Comparison of ENCODE assay signal across 21 cellular contexts in genomic region chr2:210762604-210763588, GRCh38.
"Had no signal": no experiment of that assay in that cellular context is flagged by ENCODE, and none has a peak within 500 bp of the region (broad histone marks: within the 10 kb centered on the region; RNA-seq: fewer than 3 reads in every experiment).

No MANE protein-coding gene starts in this region.

- H3K27me3 Mint-ChIP-seq: activated B cell treated with CpG ODN at 0.5 μM for 24 hours; activated CD4-positive, alpha-beta memory T cell treated with anti-CD3 and anti-CD28 coated beads for 36 hours; activated naive CD8-positive, alpha-beta T cell treated with anti-CD3 and anti-CD28 coated beads, Interleukin-2, amount 10 ng/mL, durations not matched to agents 7 days and 5 days; dendritic cell treated with granulocyte-macrophage colony-stimulating factor and Interleukin-4, amounts not matched to agents 40 ng/mL and 50 ng/mL, for 4 days; stimulated activated naive B cell treated with anti-CD40 and anti-IgM and Interleukin-4, amounts not matched to agents 10 μg/mL and 1 μg/mL and 100 μg/mL, for 72 hours had no signal

- DNase-seq: activated B cell treated with CpG ODN at 0.5 μM for 24 hours; activated CD4-positive, alpha-beta memory T cell treated with anti-CD3 and anti-CD28 coated beads for 36 hours; activated CD4-positive, alpha-beta T cell treated with anti-CD3 and anti-CD28 coated beads for 4 hours; activated naive CD4-positive, alpha-beta T cell; activated naive CD8-positive, alpha-beta T cell treated with anti-CD3 and anti-CD28 coated beads, Interleukin-2, amount 10 ng/mL, durations not matched to agents 7 days and 5 days; activated T-cell treated with anti-CD3 and anti-CD28 coated beads for 4 hours; amygdala; effector memory CD4-positive, alpha-beta T cell; esophagus squamous epithelium; left cardiac atrium; natural killer cell; nucleus accumbens; sigmoid colon; stimulated activated CD4-positive, alpha-beta T cell treated with anti-CD3 and anti-CD28 coated beads, Interleukin-4, amount 100 ng/mL, for 24 hours; stimulated activated naive B cell treated with anti-CD40 and anti-IgM and Interleukin-4, amounts not matched to agents 10 μg/mL and 1 μg/mL and 100 μg/mL, for 72 hours; substantia nigra; transverse colon; uterus had no signal

- H3K27ac Mint-ChIP-seq: activated B cell treated with CpG ODN at 0.5 μM for 24 hours; activated CD4-positive, alpha-beta memory T cell treated with anti-CD3 and anti-CD28 coated beads for 36 hours; activated naive CD8-positive, alpha-beta T cell treated with anti-CD3 and anti-CD28 coated beads, Interleukin-2, amount 10 ng/mL, durations not matched to agents 7 days and 5 days; activated T-helper 1 cell treated with anti-CD3 and anti-CD28 coated beads, Interleukin-12 subunit alpha, Interleukin-12 subunit beta, Interleukin-2, Interleukin-4 antibody, amounts not matched to agents 30 ng/mL and 10 ng/mL and 1 ng/mL, durations not matched to agents 14 hours and 24 hours and 36 hours; dendritic cell treated with granulocyte-macrophage colony-stimulating factor and Interleukin-4, amounts not matched to agents 40 ng/mL and 50 ng/mL, for 4 days; natural killer cell; stimulated activated naive B cell treated with anti-CD40 and anti-IgM and Interleukin-4, amounts not matched to agents 10 μg/mL and 1 μg/mL and 100 μg/mL, for 72 hours had no signal

- H3K27me3 ChIP-seq: cardiac muscle cell, esophagus squamous epithelium, sigmoid colon, transverse colon, uterus had no signal

- H3K9me3 Mint-ChIP-seq: activated B cell treated with CpG ODN at 0.5 μM for 24 hours; activated CD4-positive, alpha-beta memory T cell treated with anti-CD3 and anti-CD28 coated beads for 36 hours; activated naive CD8-positive, alpha-beta T cell treated with anti-CD3 and anti-CD28 coated beads, Interleukin-2, amount 10 ng/mL, durations not matched to agents 7 days and 5 days; activated T-helper 1 cell treated with anti-CD3 and anti-CD28 coated beads, Interleukin-12 subunit alpha, Interleukin-12 subunit beta, Interleukin-2, Interleukin-4 antibody, amounts not matched to agents 30 ng/mL and 10 ng/mL and 1 ng/mL, durations not matched to agents 14 hours and 24 hours and 36 hours; stimulated activated naive B cell treated with anti-CD40 and anti-IgM and Interleukin-4, amounts not matched to agents 10 μg/mL and 1 μg/mL and 100 μg/mL, for 72 hours had no signal

- H3K4me3 ChIP-seq: cardiac muscle cell, esophagus squamous epithelium, sigmoid colon, transverse colon, uterus had no signal

- H3K36me3 Mint-ChIP-seq: activated CD4-positive, alpha-beta memory T cell treated with anti-CD3 and anti-CD28 coated beads for 36 hours; activated naive CD8-positive, alpha-beta T cell treated with anti-CD3 and anti-CD28 coated beads, Interleukin-2, amount 10 ng/mL, durations not matched to agents 7 days and 5 days; natural killer cell; stimulated activated naive B cell treated with anti-CD40 and anti-IgM and Interleukin-4, amounts not matched to agents 10 μg/mL and 1 μg/mL and 100 μg/mL, for 72 hours had no signal

- H3K27ac ChIP-seq: cardiac muscle cell, esophagus squamous epithelium, sigmoid colon, transverse colon, uterus had no signal

- H3K4me1 ChIP-seq: esophagus squamous epithelium, sigmoid colon, transverse colon, uterus had no signal

- H3K4me3 Mint-ChIP-seq: activated B cell treated with CpG ODN at 0.5 μM for 24 hours; activated CD4-positive, alpha-beta memory T cell treated with anti-CD3 and anti-CD28 coated beads for 36 hours; activated naive CD8-positive, alpha-beta T cell treated with anti-CD3 and anti-CD28 coated beads, Interleukin-2, amount 10 ng/mL, durations not matched to agents 7 days and 5 days; activated T-helper 1 cell treated with anti-CD3 and anti-CD28 coated beads, Interleukin-12 subunit alpha, Interleukin-12 subunit beta, Interleukin-2, Interleukin-4 antibody, amounts not matched to agents 30 ng/mL and 10 ng/mL and 1 ng/mL, durations not matched to agents 14 hours and 24 hours and 36 hours; dendritic cell treated with granulocyte-macrophage colony-stimulating factor and Interleukin-4, amounts not matched to agents 40 ng/mL and 50 ng/mL, for 4 days; natural killer cell; stimulated activated naive B cell treated with anti-CD40 and anti-IgM and Interleukin-4, amounts not matched to agents 10 μg/mL and 1 μg/mL and 100 μg/mL, for 72 hours had no signal

- H3K9me3 ChIP-seq: esophagus squamous epithelium, sigmoid colon, transverse colon, uterus had no signal

- ATAC-seq: left cardiac atrium; natural killer cell; stimulated activated naive B cell treated with anti-CD40 and anti-IgM and Interleukin-4, amounts not matched to agents 10 μg/mL and 1 μg/mL and 100 μg/mL, for 72 hours had no signal

- H3K36me3 ChIP-seq: cardiac muscle cell, esophagus squamous epithelium, sigmoid colon, transverse colon, uterus had no signal

- H3K4me1 Mint-ChIP-seq: activated B cell treated with CpG ODN at 0.5 μM for 24 hours; activated naive CD8-positive, alpha-beta T cell treated with anti-CD3 and anti-CD28 coated beads, Interleukin-2, amount 10 ng/mL, durations not matched to agents 7 days and 5 days; natural killer cell; stimulated activated naive B cell treated with anti-CD40 and anti-IgM and Interleukin-4, amounts not matched to agents 10 μg/mL and 1 μg/mL and 100 μg/mL, for 72 hours had no signal
